31 cellular contexts compared by ENCODE assay signal in genomic region chr11:15841898-15842297, GRCh38.
DNase-seq lines count a peak whose midpoint lies in the region; ATAC-seq and TF ChIP-seq lines count a peak whose summit lies in the region.
"Had no signal": no experiment of that assay in that cellular context is flagged by ENCODE, and none has a peak within 500 bp of the region (broad histone marks: within the 10 kb centered on the region; RNA-seq: fewer than 3 reads in every experiment).

No MANE protein-coding gene starts in this region.

- peaks cover 72% of the 10 kb centered on the region for H3K4me1 ChIP-seq in neural progenitor cell
- H3K4me1 ChIP-seq: ascending aorta, prostate gland had no signal

- no peaks in the 10 kb centered on the region for H3K36me3 Mint-ChIP-seq in dendritic cell treated with granulocyte-macrophage colony-stimulating factor and Interleukin-4, amounts not matched to agents 40 ng/mL and 50 ng/mL, for 4 days (ENCODE audit: low read depth)
- H3K36me3 Mint-ChIP-seq in neural progenitor cell = no peaks in the 10 kb centered on the region
- H3K36me3 Mint-ChIP-seq: activated CD4-positive, alpha-beta memory T cell treated with anti-CD3 and anti-CD28 coated beads for 36 hours had no signal

- H3K27ac ChIP-seq in neural progenitor cell = no peak overlapping the region
- H3K27ac ChIP-seq: ascending aorta, esophagus squamous epithelium, neutrophil, PC-9, prostate gland had no signal

- H3K4me2 ChIP-seq in neural progenitor cell = no peak overlapping the region
- H3K4me2 ChIP-seq: GM23338, PC-9 had no signal

- H3K4me1 Mint-ChIP-seq in dendritic cell treated with granulocyte-macrophage colony-stimulating factor and Interleukin-4, amounts not matched to agents 40 ng/mL and 50 ng/mL, for 4 days (ENCODE audit: low read depth) = peaks cover 38% of the 10 kb centered on the region
- H3K4me1 Mint-ChIP-seq in neural progenitor cell = peaks cover 71% of the 10 kb centered on the region

- DNase-seq in COR-L47 (lab: John Stamatoyannopoulos, UW) (peak; percentile 16), NCI-H446 (lab: John Stamatoyannopoulos, UW) (peak; percentile 31 to 66), neural progenitor cell (ENCODE audit: low spot score) (no peak), midbrain (lab: John Stamatoyannopoulos, UW) (no peak), mucosa of gallbladder (ENCODE audit: low spot score) (no peak)
- DNase-seq: activated CD4-positive, alpha-beta memory T cell treated with anti-CD3 and anti-CD28 coated beads for 36 hours; activated CD4-positive, alpha-beta T cell treated with anti-CD3 and anti-CD28 coated beads for 1 hour; activated T-cell treated with anti-CD3 and anti-CD28 coated beads, Interleukin-2, amount 50 U/mL, for 72 hours; C1 segment of cervical spinal cord; Caco-2; central memory CD4-positive, alpha-beta T cell; esophagus squamous epithelium; foreskin melanocyte; hypothalamus; IMR-90; NCI-H1694; NCI-H2171; NCI-H524 treated with DMSO at 0.1 percent for 48 hours; PC-9; SHP77 treated with DMSO at 0.1 percent for 48 hours; stimulated activated CD4-positive, alpha-beta T cell treated with anti-CD3 and anti-CD28 coated beads, Interleukin-15, amount 100 ng/mL, for 24 hours; stimulated activated CD4-positive, alpha-beta T cell treated with anti-CD3 and anti-CD28 coated beads, Interleukin-4, amount 100 ng/mL, for 4 hours; SW 1271; trophoblast cell had no signal

- H3F3A ChIP-seq in neural progenitor cell (ENCODE audit: low read depth) = peaks cover 40% of the 10 kb centered on the region

- no peak overlapping the region for H3K4me3 Mint-ChIP-seq in dendritic cell treated with granulocyte-macrophage colony-stimulating factor and Interleukin-4, amounts not matched to agents 40 ng/mL and 50 ng/mL, for 4 days
- no peak overlapping the region for H3K4me3 Mint-ChIP-seq in neural progenitor cell
- H3K4me3 Mint-ChIP-seq: activated CD4-positive, alpha-beta memory T cell treated with anti-CD3 and anti-CD28 coated beads for 36 hours; activated T-cell treated with anti-CD3 and anti-CD28 coated beads, Interleukin-2, amount 50 U/mL, for 72 hours; GM23338 had no signal

- intact Hi-C loops in dendritic cell treated with granulocyte-macrophage colony-stimulating factor and Interleukin-4, amounts not matched to agents 40 ng/mL and 50 ng/mL, for 4 days (cut with micrococcal nuclease) = no loop called here

- H3K4me3 ChIP-seq in neural progenitor cell = no peak overlapping the region
- H3K4me3 ChIP-seq: ascending aorta, esophagus squamous epithelium, GM23338, PC-9, prostate gland had no signal

- H3K27me3 Mint-ChIP-seq in dendritic cell treated with granulocyte-macrophage colony-stimulating factor and Interleukin-4, amounts not matched to agents 40 ng/mL and 50 ng/mL, for 4 days = peaks cover 26% of the 10 kb centered on the region
- peaks cover 6% of the 10 kb centered on the region for H3K27me3 Mint-ChIP-seq in neural progenitor cell (ENCODE audit: insufficient read depth, low read depth)
- H3K27me3 Mint-ChIP-seq: activated CD4-positive, alpha-beta memory T cell treated with anti-CD3 and anti-CD28 coated beads for 36 hours had no signal

- H2AFZ ChIP-seq in neural progenitor cell (replicated peaks) = no peak overlapping the region
- H2AFZ ChIP-seq: GM23338, PC-9 had no signal

- H3K27me3 ChIP-seq in neural progenitor cell = no peaks in the 10 kb centered on the region
- H3K27me3 ChIP-seq: ascending aorta, esophagus squamous epithelium had no signal

- H3K9ac ChIP-seq in neural progenitor cell = no peak overlapping the region

- no peaks in the 10 kb centered on the region for H3K9me3 ChIP-seq in neural progenitor cell (ENCODE audit: low read depth)
- H3K9me3 ChIP-seq: ascending aorta, Caco-2, esophagus squamous epithelium, neutrophil, prostate gland had no signal

- ATAC-seq in HG03442 (IDR thresholded peaks at IDR 0.05; ENCODE audit: unreplicated experiment) = no peak
- ATAC-seq: activated T-cell treated with anti-CD3 and anti-CD28 coated beads, Interleukin-2, amount 50 U/mL, for 72 hours; GM23338; sciatic nerve had no signal

- H4K20me1 ChIP-seq in neural progenitor cell (ENCODE audit: low read depth) = no peaks in the 10 kb centered on the region

- no peaks in the 10 kb centered on the region for H3K79me2 ChIP-seq in neural progenitor cell (ENCODE audit: low read depth)

- peak overlapping the region; percentile 72 for H3K27ac Mint-ChIP-seq in dendritic cell treated with granulocyte-macrophage colony-stimulating factor and Interleukin-4, amounts not matched to agents 40 ng/mL and 50 ng/mL, for 4 days
- H3K27ac Mint-ChIP-seq in neural progenitor cell = peak overlapping the region; percentile 61
- H3K27ac Mint-ChIP-seq: activated CD4-positive, alpha-beta memory T cell treated with anti-CD3 and anti-CD28 coated beads for 36 hours; activated T-cell treated with anti-CD3 and anti-CD28 coated beads, Interleukin-2, amount 50 U/mL, for 72 hours; GM23338 had no signal

- TF ChIP-seq CTCF in neural progenitor cell (IDR thresholded peaks at IDR 0.05) = no peak

- H3K36me3 ChIP-seq in neural progenitor cell = no peaks in the 10 kb centered on the region
- H3K36me3 ChIP-seq: ascending aorta, esophagus squamous epithelium, neutrophil, prostate gland had no signal

- no peaks in the 10 kb centered on the region for H3K9me3 Mint-ChIP-seq in dendritic cell treated with granulocyte-macrophage colony-stimulating factor and Interleukin-4, amounts not matched to agents 40 ng/mL and 50 ng/mL, for 4 days
- H3K9me3 Mint-ChIP-seq in neural progenitor cell = no peaks in the 10 kb centered on the region
- H3K9me3 Mint-ChIP-seq: activated CD4-positive, alpha-beta memory T cell treated with anti-CD3 and anti-CD28 coated beads for 36 hours; GM23338 had no signal

Comparison
In these comparisons a context has a peak if more than half of its experiments do, and no peak if none do; other contexts are left out.
1. DNase-seq: peak in COR-L47 (single experiment) and NCI-H446 (2 of 2); none in neural progenitor cell (single experiment), midbrain (single experiment) and mucosa of gallbladder (single experiment).